In the genomic region with DNA sequence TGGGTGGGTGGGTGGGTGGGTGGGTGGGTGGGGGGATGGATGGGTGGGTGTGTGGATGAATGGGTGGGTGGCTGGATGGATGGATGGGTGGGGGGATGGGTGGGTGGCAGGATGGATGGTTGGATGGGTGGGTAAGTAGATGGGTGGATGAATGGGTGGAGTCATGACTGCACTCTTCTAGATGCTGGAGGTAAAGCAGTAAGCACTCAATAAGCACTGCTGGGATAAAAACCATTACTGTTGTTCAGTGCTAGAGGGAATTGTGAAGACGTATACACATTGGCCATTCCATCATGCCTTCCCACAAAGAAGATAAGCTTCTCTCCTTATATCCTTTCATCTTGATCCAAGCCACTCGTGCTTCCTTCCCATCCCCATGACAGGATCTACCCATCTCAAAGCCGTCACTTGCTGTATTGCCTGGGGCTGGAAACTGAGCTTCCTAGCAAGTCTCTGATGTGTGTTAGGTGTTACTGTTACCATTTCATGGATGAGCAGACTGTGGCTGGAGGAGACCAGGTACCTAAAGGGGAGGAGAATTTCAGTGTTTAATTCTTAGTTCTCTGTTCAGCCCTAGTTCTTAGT, we compare ENCODE assay signal across 15 cellular contexts.
DNase-seq lines count a peak whose midpoint lies in the region; ATAC-seq and TF ChIP-seq lines count a peak whose summit lies in the region.
"Had no signal": no experiment of that assay in that cellular context is flagged by ENCODE, and none has a peak within 500 bp of the region (broad histone marks: within the 10 kb centered on the region; RNA-seq: fewer than 3 reads in every experiment).

No MANE protein-coding gene starts in this region.

- CTCF ChIA-PET in CD4-positive, alpha-beta T cell (lab: Charles Lee): interaction anchor here (1.3 kb wide), 1 partner anchor 12 kb away, joined by 3 read pairs; no protein-coding TSS in a partner anchor

- peaks cover 12% of the 10 kb centered on the region for H3K36me3 ChIP-seq in thoracic aorta
- H3K36me3 ChIP-seq: lower lobe of right lung, tibial nerve had no signal

- no peaks in the 10 kb centered on the region for H3K27me3 ChIP-seq in thoracic aorta (replicated peaks; ENCODE audit: insufficient read depth)
- H3K27me3 ChIP-seq in CD4-positive, alpha-beta T cell (ENCODE audit: control insufficient read depth, insufficient read depth, low read length): no peaks in the 10 kb centered on the region
- H3K27me3 ChIP-seq: tibial nerve had no signal

- H3K4me3 ChIP-seq in thoracic aorta: no peak overlapping the region
- H3K4me3 ChIP-seq: lower lobe of right lung, tibial nerve had no signal

- H3K27ac ChIP-seq in thoracic aorta: peak overlapping the region; percentile 68 to 70
- no peak overlapping the region for H3K27ac ChIP-seq in CD4-positive, alpha-beta T cell (ENCODE audit: low read depth, low read length)

- peaks cover 56% of the 10 kb centered on the region for H3K4me1 Mint-ChIP-seq in T-helper 1 cell treated with Interleukin-12 subunit alpha and Interleukin-12 subunit beta and Interleukin-4 antibody, amounts not matched to agents 30 μg/mL and 1 μg/mL, for 36 hours (ENCODE audit: low read depth)
- H3K4me1 Mint-ChIP-seq in CD4-positive, alpha-beta T cell (ENCODE audit: low read depth): peaks cover 22% of the 10 kb centered on the region

- H3K4me1 ChIP-seq in thoracic aorta (ENCODE audit: control insufficient read depth in 1 of 2, low read depth in 2 of 2): peaks cover 48 to 96% of the 10 kb centered on the region in 2 donors

- peak overlapping the region; percentile 36 for H3K27ac Mint-ChIP-seq in T-helper 1 cell treated with Interleukin-12 subunit alpha and Interleukin-12 subunit beta and Interleukin-4 antibody, amounts not matched to agents 30 μg/mL and 1 μg/mL, for 36 hours
- H3K27ac Mint-ChIP-seq in CD4-positive, alpha-beta T cell: no peak overlapping the region
- H3K27ac Mint-ChIP-seq: activated CD4-positive, alpha-beta memory T cell treated with anti-CD3 and anti-CD28 coated beads for 36 hours; H9; natural killer cell treated with Interleukin-12 subunit alpha and Interleukin-12 subunit beta and Interleukin-15 and Interleukin-18, amount 100 ng/mL, for 72 hours had no signal

- DNase-seq in T-helper 1 cell (no peak), SKM-1 (lab: John Stamatoyannopoulos, UW; ENCODE audit: unreplicated experiment) (peak; percentile 60), islet precursor cell (peak; percentile 51), thoracic aorta (ENCODE audit: low spot score) (no peak)
- no peak for DNase-seq in CD4-positive, alpha-beta T cell
- DNase-seq: activated CD4-positive, alpha-beta memory T cell treated with anti-CD3 and anti-CD28 coated beads for 36 hours; C1 segment of cervical spinal cord; H9; stimulated activated CD4-positive, alpha-beta T cell treated with anti-CD3 and anti-CD28 coated beads, Interleukin-2, amount 100 ng/mL, for 48 hours had no signal

- H3K36me3 Mint-ChIP-seq in T-helper 1 cell treated with Interleukin-12 subunit alpha and Interleukin-12 subunit beta and Interleukin-4 antibody, amounts not matched to agents 30 μg/mL and 1 μg/mL, for 36 hours (ENCODE audit: low read depth): peaks cover 21% of the 10 kb centered on the region
- H3K36me3 Mint-ChIP-seq in CD4-positive, alpha-beta T cell (ENCODE audit: low read depth): no peaks in the 10 kb centered on the region
- H3K36me3 Mint-ChIP-seq: natural killer cell treated with Interleukin-12 subunit alpha and Interleukin-12 subunit beta and Interleukin-15 and Interleukin-18, amount 100 ng/mL, for 72 hours had no signal

- ATAC-seq in thoracic aorta (ENCODE audit: insufficient number of reproducible peaks, low FRiP score, low read depth): no peak
- no peak for ATAC-seq in GM18861 (IDR thresholded peaks at IDR 0.05; ENCODE audit: unreplicated experiment)
- no peak for ATAC-seq in GM21526 (IDR thresholded peaks at IDR 0.05; ENCODE audit: low FRiP score, unreplicated experiment)
- no peak for ATAC-seq in CD4-positive, alpha-beta T cell (ENCODE audit: poor library complexity)
- ATAC-seq: natural killer cell treated with Interleukin-12 subunit alpha and Interleukin-12 subunit beta and Interleukin-15 and Interleukin-18, amount 100 ng/mL, for 72 hours had no signal

- POLR2A ChIA-PET in CD4-positive, alpha-beta T cell (lab: Charles Lee): no interaction called here

- no peak overlapping the region for H3K4me3 Mint-ChIP-seq in T-helper 1 cell treated with Interleukin-12 subunit alpha and Interleukin-12 subunit beta and Interleukin-4 antibody, amounts not matched to agents 30 μg/mL and 1 μg/mL, for 36 hours
- no peak overlapping the region for H3K4me3 Mint-ChIP-seq in CD4-positive, alpha-beta T cell
- H3K4me3 Mint-ChIP-seq: activated CD4-positive, alpha-beta memory T cell treated with anti-CD3 and anti-CD28 coated beads for 36 hours; H9; natural killer cell treated with Interleukin-12 subunit alpha and Interleukin-12 subunit beta and Interleukin-15 and Interleukin-18, amount 100 ng/mL, for 72 hours had no signal

- no peaks in the 10 kb centered on the region for H3K9me3 Mint-ChIP-seq in T-helper 1 cell treated with Interleukin-12 subunit alpha and Interleukin-12 subunit beta and Interleukin-4 antibody, amounts not matched to agents 30 μg/mL and 1 μg/mL, for 36 hours
- H3K9me3 Mint-ChIP-seq in CD4-positive, alpha-beta T cell: no peaks in the 10 kb centered on the region
- H3K9me3 Mint-ChIP-seq: activated CD4-positive, alpha-beta memory T cell treated with anti-CD3 and anti-CD28 coated beads for 36 hours; H9; natural killer cell treated with Interleukin-12 subunit alpha and Interleukin-12 subunit beta and Interleukin-15 and Interleukin-18, amount 100 ng/mL, for 72 hours had no signal

- intact Hi-C loops in CD4-positive, alpha-beta T cell (cut with DNase I, micrococcal nuclease): no loop called here

- H3K9me3 ChIP-seq in thoracic aorta: no peaks in the 10 kb centered on the region
- H3K9me3 ChIP-seq in CD4-positive, alpha-beta T cell (ENCODE audit: control insufficient read depth, low read length): no peaks in the 10 kb centered on the region
- H3K9me3 ChIP-seq: lower lobe of right lung, tibial nerve had no signal

- no peaks in the 10 kb centered on the region for H3K27me3 Mint-ChIP-seq in T-helper 1 cell treated with Interleukin-12 subunit alpha and Interleukin-12 subunit beta and Interleukin-4 antibody, amounts not matched to agents 30 μg/mL and 1 μg/mL, for 36 hours (ENCODE audit: low read depth)
- no peaks in the 10 kb centered on the region for H3K27me3 Mint-ChIP-seq in CD4-positive, alpha-beta T cell
- H3K27me3 Mint-ChIP-seq: activated CD4-positive, alpha-beta memory T cell treated with anti-CD3 and anti-CD28 coated beads for 36 hours; natural killer cell treated with Interleukin-12 subunit alpha and Interleukin-12 subunit beta and Interleukin-15 and Interleukin-18, amount 100 ng/mL, for 72 hours had no signal

- no peak for TF ChIP-seq CTCF in thoracic aorta (IDR thresholded peaks at IDR 0.05)
- TF ChIP-seq CTCF in CD4-positive, alpha-beta T cell (IDR thresholded peaks at IDR 0.05): no peak

Comparison
In these comparisons a context has a peak if more than half of its experiments do, and no peak if none do; other contexts are left out.
1. DNase-seq: peak in SKM-1 (single experiment) and islet precursor cell (single experiment); none in T-helper 1 cell (0 of 5), thoracic aorta (single experiment) and CD4-positive, alpha-beta T cell (0 of 10).